ENCODE assay signal across 21 cellular contexts in genomic region chr11:19378814-19379213, GRCh38.
"Had no signal": no experiment of that assay in that cellular context is flagged by ENCODE, and none has a peak within 500 bp of the region (broad histone marks: within the 10 kb centered on the region; RNA-seq: fewer than 3 reads in every experiment).

No MANE protein-coding gene starts in this region.

- H3K9me3 Mint-ChIP-seq: activated naive CD4-positive, alpha-beta T cell treated with anti-CD3 and anti-CD28 coated beads, Interleukin-2, amount 10 ng/mL, durations not matched to agents 7 days and 5 days; activated naive CD8-positive, alpha-beta T cell treated with anti-CD3 and anti-CD28 coated beads, Interleukin-2, amount 50 U/mL, for 24 hours; neural crest cell; stimulated activated naive B cell treated with anti-CD40 and anti-IgM and Interleukin-4, amounts not matched to agents 10 μg/mL and 1 μg/mL and 100 μg/mL, for 72 hours had no signal

- H3K27me3 ChIP-seq: ascending aorta, foreskin keratinocyte, hepatocyte, ovary, sigmoid colon, upper lobe of left lung had no signal

- H3K4me1 Mint-ChIP-seq: activated naive CD4-positive, alpha-beta T cell treated with anti-CD3 and anti-CD28 coated beads, Interleukin-2, amount 10 ng/mL, durations not matched to agents 7 days and 5 days; activated naive CD8-positive, alpha-beta T cell treated with anti-CD3 and anti-CD28 coated beads, Interleukin-2, amount 50 U/mL, for 24 hours; stimulated activated naive B cell treated with anti-CD40 and anti-IgM and Interleukin-4, amounts not matched to agents 10 μg/mL and 1 μg/mL and 100 μg/mL, for 72 hours had no signal

- DNase-seq: activated CD4-positive, alpha-beta T cell treated with anti-CD3 and anti-CD28 coated beads for 1 hour; activated CD8-positive, alpha-beta memory T cell treated with anti-CD3 and anti-CD28 coated beads, Interleukin-2, amount 50 U/mL, for 48 hours; activated effector memory CD4-positive, alpha-beta T cell treated with Interleukin-2 at 50 U/mL for 16 hours; activated naive CD4-positive, alpha-beta T cell treated with anti-CD3 and anti-CD28 coated beads, Interleukin-2, amount 10 ng/mL, durations not matched to agents 7 days and 5 days; activated naive CD8-positive, alpha-beta T cell treated with anti-CD3 and anti-CD28 coated beads, Interleukin-2, amount 50 U/mL, for 24 hours; activated T-cell treated with anti-CD3 and anti-CD28 coated beads, Interleukin-2, amount 50 U/mL, for 48 hours; cerebellar nuclear complex; cortex of kidney; effector CD4-positive, alpha-beta T cell; foreskin keratinocyte; left colon; ovary; sigmoid colon; stimulated activated CD4-positive, alpha-beta T cell treated with anti-CD3 and anti-CD28 coated beads, Interleukin-4, amount 100 ng/mL, for 4 hours; stimulated activated naive B cell treated with anti-CD40 and anti-IgM and Interleukin-4, amounts not matched to agents 10 μg/mL and 1 μg/mL and 100 μg/mL, for 72 hours; upper lobe of left lung; WERI-Rb-1 had no signal

- ATAC-seq: activated naive CD8-positive, alpha-beta T cell treated with anti-CD3 and anti-CD28 coated beads, Interleukin-2, amount 50 U/mL, for 24 hours; foreskin keratinocyte; left colon; stimulated activated naive B cell treated with anti-CD40 and anti-IgM and Interleukin-4, amounts not matched to agents 10 μg/mL and 1 μg/mL and 100 μg/mL, for 72 hours had no signal

- H3K9me3 ChIP-seq: ascending aorta, ovary, sigmoid colon, thoracic aorta, upper lobe of left lung had no signal

- H3K4me3 Mint-ChIP-seq: activated naive CD4-positive, alpha-beta T cell treated with anti-CD3 and anti-CD28 coated beads, Interleukin-2, amount 10 ng/mL, durations not matched to agents 7 days and 5 days; activated naive CD8-positive, alpha-beta T cell treated with anti-CD3 and anti-CD28 coated beads, Interleukin-2, amount 50 U/mL, for 24 hours; neural crest cell; stimulated activated naive B cell treated with anti-CD40 and anti-IgM and Interleukin-4, amounts not matched to agents 10 μg/mL and 1 μg/mL and 100 μg/mL, for 72 hours had no signal

- H3K27ac Mint-ChIP-seq: activated naive CD4-positive, alpha-beta T cell treated with anti-CD3 and anti-CD28 coated beads, Interleukin-2, amount 10 ng/mL, durations not matched to agents 7 days and 5 days; activated naive CD8-positive, alpha-beta T cell treated with anti-CD3 and anti-CD28 coated beads, Interleukin-2, amount 50 U/mL, for 24 hours; stimulated activated naive B cell treated with anti-CD40 and anti-IgM and Interleukin-4, amounts not matched to agents 10 μg/mL and 1 μg/mL and 100 μg/mL, for 72 hours had no signal

- H3K36me3 Mint-ChIP-seq: activated naive CD4-positive, alpha-beta T cell treated with anti-CD3 and anti-CD28 coated beads, Interleukin-2, amount 10 ng/mL, durations not matched to agents 7 days and 5 days; stimulated activated naive B cell treated with anti-CD40 and anti-IgM and Interleukin-4, amounts not matched to agents 10 μg/mL and 1 μg/mL and 100 μg/mL, for 72 hours had no signal

- H3K4me2 ChIP-seq: hepatocyte had no signal

- H3K27ac ChIP-seq: ascending aorta, hepatocyte, ovary, sigmoid colon, thoracic aorta, upper lobe of left lung, WERI-Rb-1 had no signal

- H2AFZ ChIP-seq: hepatocyte had no signal

- H3K36me3 ChIP-seq: ascending aorta, ovary, sigmoid colon, thoracic aorta, upper lobe of left lung, WERI-Rb-1 had no signal

- H3K4me3 ChIP-seq: ascending aorta, hepatocyte, ovary, sigmoid colon, thoracic aorta, upper lobe of left lung had no signal

- H3K4me1 ChIP-seq: ascending aorta, sigmoid colon had no signal
